Comparison of ENCODE assay signal across 1 cellular context in genomic region chr9:136627703-136628102, GRCh38.
TF ChIP-seq lines count a peak whose summit lies in the region.

No MANE protein-coding gene starts in this region.

TF ChIP-seq in H1, 55 proteins besides CTCF, POLR2A, EP300 and RAD21:
- no peak for TF ChIP-seq ASH2L (IDR thresholded peaks at IDR 0.05; ENCODE audit: low read length)
- no peak for TF ChIP-seq JUND (IDR thresholded peaks at IDR 0.05; ENCODE audit: low read length)
- TF ChIP-seq SIRT6 (IDR thresholded peaks at IDR 0.05; ENCODE audit: low read length), result no peak
